ENCODE assay signal across 29 cellular contexts in genomic region chr13:90461398-90461797, GRCh38.
"Had no signal": no experiment of that assay in that cellular context is flagged by ENCODE, and none has a peak within 500 bp of the region (broad histone marks: within the 10 kb centered on the region; RNA-seq: fewer than 3 reads in every experiment).

No MANE protein-coding gene starts in this region.

- H3K9me3 Mint-ChIP-seq: stimulated activated memory B cell treated with anti-CD40 and anti-IgM and Interleukin-4, amounts not matched to agents 10 μg/mL and 1 μg/mL and 100 μg/mL, for 72 hours; type B pancreatic cell had no signal

- H3K9me3 ChIP-seq: stomach, suprapubic skin, testis, thoracic aorta, thyroid gland, tibial artery, tibial nerve, transverse colon, upper lobe of left lung, upper lobe of right lung, uterus, vagina had no signal

- ATAC-seq: stimulated activated effector memory CD8-positive, alpha-beta T cell treated with anti-CD3 and anti-CD28 coated beads, Interleukin-12 subunit alpha, Interleukin-12 subunit beta, amount 100 ng/mL, for 72 hours; stimulated activated memory B cell treated with anti-CD40 and anti-IgM and Interleukin-4, amounts not matched to agents 10 μg/mL and 1 μg/mL and 100 μg/mL, for 72 hours; stimulated activated naive B cell treated with anti-CD40 and anti-IgM and Interleukin-4, amounts not matched to agents 10 μg/mL and 1 μg/mL and 100 μg/mL, for 72 hours; stimulated activated naive CD8-positive, alpha-beta T cell treated with anti-CD3 and anti-CD28 coated beads, Interleukin-15, amount 100 ng/mL, for 72 hours; stimulated activated naive CD8-positive, alpha-beta T cell treated with anti-CD3 and anti-CD28 coated beads, Interleukin-15, Interleukin-2, amounts not matched to agents 100 U/mL and 50 U/mL, for 24 hours; upper lobe of right lung had no signal

- H3K27ac Mint-ChIP-seq: stimulated activated effector memory CD8-positive, alpha-beta T cell treated with anti-CD3 and anti-CD28 coated beads, Interleukin-12 subunit alpha, Interleukin-12 subunit beta, amount 100 ng/mL, for 72 hours; stimulated activated memory B cell treated with anti-CD40 and anti-IgM and Interleukin-4, amounts not matched to agents 10 μg/mL and 1 μg/mL and 100 μg/mL, for 72 hours; stimulated activated naive B cell treated with anti-CD40 and anti-IgM and Interleukin-4, amounts not matched to agents 10 μg/mL and 1 μg/mL and 100 μg/mL, for 72 hours; stimulated activated naive CD8-positive, alpha-beta T cell treated with anti-CD3 and anti-CD28 coated beads, Interleukin-15, amount 100 ng/mL, for 72 hours; stimulated activated naive CD8-positive, alpha-beta T cell treated with anti-CD3 and anti-CD28 coated beads, Interleukin-15, Interleukin-2, amounts not matched to agents 100 ng/mL and 50 ng/mL, for 24 hours; type B pancreatic cell had no signal

- FAIRE-seq: urothelium cell line had no signal

- H3K4me3 Mint-ChIP-seq: stimulated activated effector memory CD8-positive, alpha-beta T cell treated with anti-CD3 and anti-CD28 coated beads, Interleukin-12 subunit alpha, Interleukin-12 subunit beta, amount 100 ng/mL, for 72 hours; stimulated activated memory B cell treated with anti-CD40 and anti-IgM and Interleukin-4, amounts not matched to agents 10 μg/mL and 1 μg/mL and 100 μg/mL, for 72 hours; stimulated activated naive B cell treated with anti-CD40 and anti-IgM and Interleukin-4, amounts not matched to agents 10 μg/mL and 1 μg/mL and 100 μg/mL, for 72 hours; stimulated activated naive CD8-positive, alpha-beta T cell treated with anti-CD3 and anti-CD28 coated beads, Interleukin-15, amount 100 ng/mL, for 72 hours; stimulated activated naive CD8-positive, alpha-beta T cell treated with anti-CD3 and anti-CD28 coated beads, Interleukin-15, Interleukin-2, amounts not matched to agents 100 ng/mL and 50 ng/mL, for 24 hours; type B pancreatic cell had no signal

- H3K36me3 Mint-ChIP-seq: stimulated activated effector memory CD8-positive, alpha-beta T cell treated with anti-CD3 and anti-CD28 coated beads, Interleukin-12 subunit alpha, Interleukin-12 subunit beta, amount 100 ng/mL, for 72 hours; stimulated activated memory B cell treated with anti-CD40 and anti-IgM and Interleukin-4, amounts not matched to agents 10 μg/mL and 1 μg/mL and 100 μg/mL, for 72 hours; stimulated activated naive B cell treated with anti-CD40 and anti-IgM and Interleukin-4, amounts not matched to agents 10 μg/mL and 1 μg/mL and 100 μg/mL, for 72 hours; type B pancreatic cell had no signal

- H3K27ac ChIP-seq: stomach, suprapubic skin, testis, thoracic aorta, thyroid gland, tibial artery, tibial nerve, transverse colon, upper lobe of left lung, upper lobe of right lung, uterus, vagina had no signal

- H3K36me3 ChIP-seq: stomach, suprapubic skin, thoracic aorta, thyroid gland, tibial artery, tibial nerve, transverse colon, upper lobe of left lung, upper lobe of right lung, uterus, vagina had no signal

- H3K27me3 Mint-ChIP-seq: stimulated activated memory B cell treated with anti-CD40 and anti-IgM and Interleukin-4, amounts not matched to agents 10 μg/mL and 1 μg/mL and 100 μg/mL, for 72 hours; stimulated activated naive B cell treated with anti-CD40 and anti-IgM and Interleukin-4, amounts not matched to agents 10 μg/mL and 1 μg/mL and 100 μg/mL, for 72 hours; stimulated activated naive CD8-positive, alpha-beta T cell treated with anti-CD3 and anti-CD28 coated beads, Interleukin-15, amount 100 ng/mL, for 72 hours; stimulated activated naive CD8-positive, alpha-beta T cell treated with anti-CD3 and anti-CD28 coated beads, Interleukin-15, Interleukin-2, amounts not matched to agents 100 ng/mL and 50 ng/mL, for 24 hours; type B pancreatic cell had no signal

- H3K27me3 ChIP-seq: stomach, suprapubic skin, testis, thyroid gland, tibial artery, tibial nerve, transverse colon, upper lobe of left lung, upper lobe of right lung, uterus, vagina had no signal

- H3K4me1 Mint-ChIP-seq: stimulated activated effector memory CD8-positive, alpha-beta T cell treated with anti-CD3 and anti-CD28 coated beads, Interleukin-12 subunit alpha, Interleukin-12 subunit beta, amount 100 ng/mL, for 72 hours; stimulated activated memory B cell treated with anti-CD40 and anti-IgM and Interleukin-4, amounts not matched to agents 10 μg/mL and 1 μg/mL and 100 μg/mL, for 72 hours; stimulated activated naive B cell treated with anti-CD40 and anti-IgM and Interleukin-4, amounts not matched to agents 10 μg/mL and 1 μg/mL and 100 μg/mL, for 72 hours; stimulated activated naive CD8-positive, alpha-beta T cell treated with anti-CD3 and anti-CD28 coated beads, Interleukin-15, amount 100 ng/mL, for 72 hours had no signal

- H3K4me3 ChIP-seq: stomach, suprapubic skin, testis, thoracic aorta, thyroid gland, tibial artery, tibial nerve, transverse colon, upper lobe of left lung, upper lobe of right lung, uterus, vagina had no signal

- DNase-seq: stimulated activated CD4-positive, alpha-beta T cell treated with anti-CD3 and anti-CD28 coated beads, Interleukin-2, amount 100 ng/mL, for 48 hours; stimulated activated CD4-positive, alpha-beta T cell treated with anti-CD3 and anti-CD28 coated beads, Interleukin-4, amount 100 ng/mL, for 1 hour; stimulated activated CD4-positive, alpha-beta T cell treated with anti-CD3 and anti-CD28 coated beads, Interleukin-4, amount 100 ng/mL, for 24 hours; stimulated activated CD4-positive, alpha-beta T cell treated with anti-CD3 and anti-CD28 coated beads, Interleukin-4, amount 100 ng/mL, for 4 hours; stimulated activated CD8-positive, alpha-beta memory T cell treated with anti-CD3 and anti-CD28 coated beads, Interleukin-4, amount 100 ng/mL, for 48 hours; stimulated activated naive B cell treated with anti-CD40 and anti-IgM and Interleukin-4, amounts not matched to agents 10 μg/mL and 1 μg/mL and 100 μg/mL, for 72 hours; stimulated activated naive CD4-positive, alpha-beta T cell; stimulated activated naive CD4-positive, alpha-beta T cell treated with Interleukin-2 at 50 U/mL for 16 hours; stimulated activated naive CD8-positive, alpha-beta T cell treated with anti-CD3 and anti-CD28 coated beads, Interleukin-15, amount 100 ng/mL, for 72 hours; stimulated activated naive CD8-positive, alpha-beta T cell treated with anti-CD3 and anti-CD28 coated beads, Interleukin-15, Interleukin-2, amounts not matched to agents 100 U/mL and 50 U/mL, for 24 hours; stomach; substantia nigra; testis; thyroid gland; tibial artery; transverse colon; trophoblast cell; upper lobe of left lung; upper lobe of right lung; uterus had no signal

- H3K4me1 ChIP-seq: stomach, suprapubic skin, testis, thyroid gland, tibial artery, tibial nerve, transverse colon, upper lobe of left lung, upper lobe of right lung, uterus, vagina had no signal
